10 cellular contexts compared by ENCODE assay signal in genomic region chr7:90625562-90625961, GRCh38. TPM values are rescaled to one million over a fixed set of nuclear protein-coding genes. Genes with fewer than 3 reads are reported as not detected.
DNase-seq lines count a peak whose midpoint lies in the region; ATAC-seq and TF ChIP-seq lines count a peak whose summit lies in the region.
"Had no signal": no experiment of that assay in that cellular context is flagged by ENCODE, and none has a peak within 500 bp of the region (broad histone marks: within the 10 kb centered on the region; RNA-seq: fewer than 3 reads in every experiment).

No MANE protein-coding gene starts in this region.

- DNase-seq in G401 (ENCODE audit: low spot score) (peak; percentile 13), NCI-H524 treated with DMSO at 0.1 percent for 48 hours (lab: John Stamatoyannopoulos, UW) (peak; percentile 64), epithelial cell of esophagus (ENCODE audit: low read depth) (peak; percentile 32), neuronal stem cell (ENCODE audit: low spot score) (peak; percentile 46), occipital lobe (lab: John Stamatoyannopoulos, UW) (no peak), putamen (ENCODE audit: low spot score) (no peak)
- no peak for DNase-seq in activated naive CD4-positive, alpha-beta T cell treated with Interleukin-2 at 50 U/mL for 16 hours
- DNase-seq: naive thymus-derived CD8-positive, alpha-beta T cell; stimulated activated naive CD4-positive, alpha-beta T cell treated with Interleukin-2 at 50 U/mL for 16 hours had no signal

- H3K27me3 ChIP-seq in neuronal stem cell (ENCODE audit: control insufficient read depth in 3 of 3, insufficient read depth in 3 of 3, low read depth in 1 of 3, low read length in 3 of 3), result no peaks in the 10 kb centered on the region

- H3K23ac ChIP-seq in neuronal stem cell (ENCODE audit: low read depth, low read length, poor library complexity), result no peak overlapping the region

- no peak overlapping the region for H2BK5ac ChIP-seq in neuronal stem cell (ENCODE audit: low read length)

- H2AFZ ChIP-seq in neuronal stem cell (ENCODE audit: low read length), result no peak overlapping the region

- no peak overlapping the region for H3K9ac ChIP-seq in neuronal stem cell (ENCODE audit: low read depth, low read length, poor library complexity)

- H2BK120ac ChIP-seq in neuronal stem cell (ENCODE audit: low read depth, low read length), result no peak overlapping the region

- peak overlapping the region; percentile 26 for H3K4me2 ChIP-seq in neuronal stem cell (ENCODE audit: insufficient read depth, low read length, poor library complexity, severe bottlenecking)

- H3K36me3 ChIP-seq in neuronal stem cell (replicated peaks in 1 of 2; ENCODE audit: control insufficient read depth in 2 of 2, insufficient read depth in 2 of 2, low read length in 2 of 2), result no peaks in the 10 kb centered on the region

- H3K4ac ChIP-seq in neuronal stem cell (ENCODE audit: low read length), result no peak overlapping the region

- no peak overlapping the region for H2BK12ac ChIP-seq in neuronal stem cell (ENCODE audit: low read length)

- no peak overlapping the region for H3K4me3 ChIP-seq in epithelial cell of esophagus (ENCODE audit: low read length)
- no peak overlapping the region for H3K4me3 ChIP-seq in neuronal stem cell (ENCODE audit: low read length in 2 of 2)

- no peak overlapping the region for H4K91ac ChIP-seq in neuronal stem cell (ENCODE audit: low read depth, low read length, poor library complexity)

- H3K4me1 ChIP-seq in neuronal stem cell (ENCODE audit: control insufficient read depth in 2 of 2, insufficient read depth in 1 of 2, low read depth in 1 of 2, low read length in 2 of 2), result peaks cover 10 to 26% of the 10 kb centered on the region in 2 donors

- no CpG with 5 or more reads among the region's 3 CpGs for WGBS in neuronal stem cell (ENCODE audit: extremely low coverage in 2 of 2, insufficient read length in 2 of 2, insufficient replicate concordance in 1 of 2), 2 donors

- no peak overlapping the region for H2AK5ac ChIP-seq in neuronal stem cell (ENCODE audit: low read depth, low read length)

- in situ Hi-C loops in G401 (cut with HindIII; ENCODE audit: low sequenced_read_pairs), result no loop called here

- H3K79me1 ChIP-seq in neuronal stem cell (ENCODE audit: low read depth, low read length), result peaks cover 3% of the 10 kb centered on the region

- TF ChIP-seq CTCF in epithelial cell of esophagus (IDR thresholded peaks at IDR 0.05; ENCODE audit: insufficient read depth, low read depth, low read length, missing control alignments), result no peak

- peak overlapping the region; percentile 73 for H3K27ac ChIP-seq in neuronal stem cell (replicated peaks; ENCODE audit: low read length)

- no peak overlapping the region for H2BK15ac ChIP-seq in neuronal stem cell (ENCODE audit: low read length)

- no peak for ATAC-seq in HG03442 (IDR thresholded peaks at IDR 0.05; ENCODE audit: unreplicated experiment)
- ATAC-seq: naive thymus-derived CD8-positive, alpha-beta T cell had no signal

- H4K8ac ChIP-seq in neuronal stem cell (ENCODE audit: low read depth, low read length), result no peak overlapping the region

- H3K18ac ChIP-seq in neuronal stem cell (ENCODE audit: low read length), result no peak overlapping the region

- H3K14ac ChIP-seq in neuronal stem cell (ENCODE audit: low read length), result no peak overlapping the region

- no peaks in the 10 kb centered on the region for H3K9me3 ChIP-seq in neuronal stem cell (replicated peaks in 1 of 2; ENCODE audit: control insufficient read depth in 2 of 2, insufficient read depth in 1 of 2, low read depth in 1 of 2, low read length in 2 of 2)

RNA-seq across cellular contexts. Expression of gene CDK14, which starts 29.4 kb away (rescaled TPM):
- not detected in 2 replicates for total RNA-seq in G401 (2014; rRNA removed; shearing (Covaris generic))
- polyA plus RNA-seq in neuronal stem cell (2013, experiment 1 of 2), result 25.6 TPM
- 26.9 TPM for polyA plus RNA-seq in neuronal stem cell (2013, experiment 2 of 2)
- 123 TPM for total RNA-seq in occipital lobe

Comparison
In these comparisons a context has a peak if more than half of its experiments do, and no peak if none do; other contexts are left out.
1. DNase-seq: peak in G401 (single experiment), NCI-H524 treated with DMSO at 0.1 percent for 48 hours (single experiment), epithelial cell of esophagus (single experiment) and neuronal stem cell (single experiment); none in occipital lobe (single experiment), putamen (single experiment) and activated naive CD4-positive, alpha-beta T cell treated with Interleukin-2 at 50 U/mL for 16 hours (single experiment).
2. RNA of gene CDK14, which starts 29.4 kb away (total RNA-seq): 123 TPM in occipital lobe (single experiment); not detected in G401; every median in the first group is over 100 times any median in the second.